Comparison of ENCODE assay signal across 18 cellular contexts in the genomic region with DNA sequence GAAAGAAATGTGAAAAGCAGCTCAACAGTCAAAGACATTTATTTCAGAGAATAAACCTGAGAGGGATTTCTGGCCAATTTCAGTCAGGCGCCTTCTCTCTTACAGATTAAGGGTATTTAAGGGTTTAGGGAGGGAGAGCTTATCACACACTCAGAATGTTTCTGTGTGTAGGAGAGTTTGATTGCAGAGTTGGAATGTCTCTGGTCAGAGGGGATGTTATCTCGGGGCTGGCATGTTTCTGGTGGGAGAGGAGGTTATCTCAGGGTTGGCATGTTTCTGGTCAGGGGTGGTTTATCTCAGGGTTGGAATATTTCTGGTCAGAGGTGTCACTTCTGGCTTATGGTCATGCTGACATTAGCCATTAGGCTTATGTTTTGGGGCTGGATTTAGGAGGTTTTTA.
"Had no signal": no experiment of that assay in that cellular context is flagged by ENCODE, and none has a peak within 500 bp of the region (broad histone marks: within the 10 kb centered on the region; RNA-seq: fewer than 3 reads in every experiment).

No MANE protein-coding gene starts in this region.

- DNase-seq: activated CD4-positive, alpha-beta T cell treated with anti-CD3 and anti-CD28 coated beads, Interleukin-2, amount 10 ng/mL, durations not matched to agents 24 days and 14 days; activated CD4-positive, CD25-positive, alpha-beta regulatory T cell; activated CD8-positive, alpha-beta memory T cell treated with anti-CD3 and anti-CD28 coated beads, Interleukin-2, amount 50 U/mL, for 48 hours; activated gamma-delta T cell; activated T-cell treated with anti-CD3 and anti-CD28 coated beads, Interleukin-2, amount 50 U/mL, for 72 hours; amygdala; brain microvascular endothelial cell; dermis blood vessel endothelial cell; effector memory CD8-positive, alpha-beta T cell; gastrocnemius medialis; posterior cingulate gyrus; right lobe of liver; T-helper 17 cell; upper lobe of right lung had no signal

- H3K27me3 ChIP-seq: brain microvascular endothelial cell, gastrocnemius medialis, right lobe of liver, suprapubic skin, upper lobe of right lung had no signal

- H3K36me3 ChIP-seq: brain microvascular endothelial cell, gastrocnemius medialis, right lobe of liver, suprapubic skin, upper lobe of right lung had no signal

- H3K27ac ChIP-seq: brain microvascular endothelial cell, epithelial cell of prostate, gastrocnemius medialis, right lobe of liver, suprapubic skin, upper lobe of right lung had no signal

- H3K4me1 ChIP-seq: gastrocnemius medialis, right lobe of liver, suprapubic skin, upper lobe of right lung had no signal

- H3K9me3 ChIP-seq: gastrocnemius medialis, suprapubic skin, upper lobe of right lung had no signal

- ATAC-seq: activated T-cell treated with anti-CD3 and anti-CD28 coated beads, Interleukin-2, amount 50 U/mL, for 72 hours; effector memory CD8-positive, alpha-beta T cell; gastrocnemius medialis; left lobe of liver; natural killer cell treated with Interleukin-12 subunit alpha and Interleukin-12 subunit beta and Interleukin-15 and Interleukin-18, amount 100 ng/mL, for 72 hours; right lobe of liver; T-helper 17 cell; upper lobe of right lung had no signal

- H3K4me3 ChIP-seq: gastrocnemius medialis, right lobe of liver, suprapubic skin, upper lobe of right lung had no signal
